2 cellular contexts compared by ENCODE assay signal in genomic region chr11:118002010-118002540, GRCh38.
A peak's percentile ranks its signal among the peaks of the same experiment; 100 is the strongest.
TF ChIP-seq lines count a peak whose summit lies in the region.

No MANE protein-coding gene starts in this region.

TF ChIP-seq in K562, 482 proteins besides CTCF, POLR2A, EP300 and RAD21 (continues in another document):
- TF ChIP-seq ZNF586 (CRISPR knock-in tag; conservative IDR thresholded peaks at IDR 0.05) (no peak), ZNF354B (CRISPR knock-in tag; IDR thresholded peaks at IDR 0.05) (peak; percentile 26; the same call in 1 of the 2 replicates), ZNF280A (IDR thresholded peaks at IDR 0.05; ENCODE audit: low read depth, partially characterized antibody) (no peak), E2F1 (CRISPR knock-in tag; IDR thresholded peaks at IDR 0.05) (no peak), ZC3H8 (IDR thresholded peaks at IDR 0.05) (no peak), MYNN (IDR thresholded peaks at IDR 0.05) (no peak), MYNN (CRISPR knock-in tag; IDR thresholded peaks at IDR 0.05) (no peak), ELF1 (tag; IDR thresholded peaks at IDR 0.05) (peak; percentile 63; the same call in 1 of the 2 replicates), ARID3B (CRISPR knock-in tag; IDR thresholded peaks at IDR 0.05; ENCODE audit: borderline replicate concordance) (no peak), RCOR1 (IDR thresholded peaks at IDR 0.05; ENCODE audit: borderline replicate concordance in 1 of 2, low read depth in 2 of 2, low read length in 2 of 2) (peak in 1 of 2 experiments; percentile 56; a peak in 1 of 4 replicates), PRDM10 (IDR thresholded peaks at IDR 0.05; ENCODE audit: partially characterized antibody) (no peak), PHF8 (IDR thresholded peaks at IDR 0.05; ENCODE audit: borderline replicate concordance, low read length) (peak; percentile 16; the same call in 1 of the 2 replicates), NR0B1 (IDR thresholded peaks at IDR 0.05; ENCODE audit: partially characterized antibody) (no peak), TGIF2 (CRISPR knock-in tag; IDR thresholded peaks at IDR 0.05) (no peak)
- TF ChIP-seq, protein P1, sequence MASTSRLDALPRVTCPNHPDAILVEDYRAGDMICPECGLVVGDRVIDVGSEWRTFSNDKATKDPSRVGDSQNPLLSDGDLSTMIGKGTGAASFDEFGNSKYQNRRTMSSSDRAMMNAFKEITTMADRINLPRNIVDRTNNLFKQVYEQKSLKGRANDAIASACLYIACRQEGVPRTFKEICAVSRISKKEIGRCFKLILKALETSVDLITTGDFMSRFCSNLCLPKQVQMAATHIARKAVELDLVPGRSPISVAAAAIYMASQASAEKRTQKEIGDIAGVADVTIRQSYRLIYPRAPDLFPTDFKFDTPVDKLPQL (IDR thresholded peaks at IDR 0.05; ENCODE audit: extremely low read depth, insufficient read length): no peak

TF ChIP-seq in WTC11, 78 proteins besides CTCF, POLR2A, EP300 and RAD21:
- TF ChIP-seq, protein P2, sequence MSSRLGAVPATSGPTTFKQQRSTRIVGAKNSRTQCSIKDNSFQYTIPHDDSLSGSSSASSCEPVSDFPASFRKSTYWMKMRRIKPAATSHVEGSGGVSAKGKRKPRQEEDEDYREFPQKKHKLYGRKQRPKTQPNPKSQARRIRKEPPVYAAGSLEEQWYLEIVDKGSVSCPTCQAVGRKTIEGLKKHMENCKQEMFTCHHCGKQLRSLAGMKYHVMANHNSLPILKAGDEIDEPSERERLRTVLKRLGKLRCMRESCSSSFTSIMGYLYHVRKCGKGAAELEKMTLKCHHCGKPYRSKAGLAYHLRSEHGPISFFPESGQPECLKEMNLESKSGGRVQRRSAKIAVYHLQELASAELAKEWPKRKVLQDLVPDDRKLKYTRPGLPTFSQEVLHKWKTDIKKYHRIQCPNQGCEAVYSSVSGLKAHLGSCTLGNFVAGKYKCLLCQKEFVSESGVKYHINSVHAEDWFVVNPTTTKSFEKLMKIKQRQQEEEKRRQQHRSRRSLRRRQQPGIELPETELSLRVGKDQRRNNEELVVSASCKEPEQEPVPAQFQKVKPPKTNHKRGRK (CRISPR knock-in tag; IDR thresholded peaks at IDR 0.05; ENCODE audit: borderline replicate concordance): no peak
- TF ChIP-seq MLX (CRISPR knock-in tag; IDR thresholded peaks at IDR 0.05) (no peak), ZNF121 (CRISPR knock-in tag; IDR thresholded peaks at IDR 0.05) (no peak), SOX15 (CRISPR knock-in tag; IDR thresholded peaks at IDR 0.05) (no peak), NR2C2 (CRISPR knock-in tag; IDR thresholded peaks at IDR 0.05) (no peak), ZNF232 (CRISPR knock-in tag; IDR thresholded peaks at IDR 0.05) (no peak), OVOL2 (CRISPR knock-in tag; IDR thresholded peaks at IDR 0.05; ENCODE audit: borderline replicate concordance) (no peak), ZNF425 (CRISPR knock-in tag; conservative IDR thresholded peaks at IDR 0.05) (no peak), EMX1 (CRISPR knock-in tag; IDR thresholded peaks at IDR 0.05) (no peak), SMAD4 (CRISPR knock-in tag; IDR thresholded peaks at IDR 0.05) (no peak)
TF ChIP-seq in WTC11: peak in this region for 0.
